In genomic region chr7:156650042-156650441, GRCh38 we compare ENCODE assay signal across 11 cellular contexts. TPM values are rescaled to one million over a fixed set of nuclear protein-coding genes. Genes with fewer than 3 reads are reported as not detected.
DNase-seq lines count a peak whose midpoint lies in the region; ATAC-seq, FAIRE-seq and TF ChIP-seq lines count a peak whose summit lies in the region.
"Had no signal": no experiment of that assay in that cellular context is flagged by ENCODE, and none has a peak within 500 bp of the region (broad histone marks: within the 10 kb centered on the region; RNA-seq: fewer than 3 reads in every experiment).

No MANE protein-coding gene starts in this region.

- BruUV-seq in HepG2 (replicated peaks; lab: Mats Ljungman, UMichigan) = no TSS peak

- H3K4me1 ChIP-seq in HepG2 (ENCODE audit: insufficient read depth, low read length) = peaks cover 10% of the 10 kb centered on the region; the same call in 1 of the 2 replicates
- H3K4me1 ChIP-seq in ovary (ENCODE audit: insufficient read depth) = no peaks in the 10 kb centered on the region

- DNase-seq in COR-L47 (lab: John Stamatoyannopoulos, UW) (peak; percentile 10), HEK293T (ENCODE audit: extremely low spot score) (peak; percentile 41), HepG2 (ENCODE audit: low spot score) (peak; percentile 57), ovary (no peak)
- DNase-seq in activated CD8-positive, alpha-beta T cell treated with anti-CD3 and anti-CD28 coated beads for 36 hours = peak; percentile 45
- no peak for DNase-seq in activated effector memory CD4-positive, alpha-beta T cell treated with Interleukin-2 at 50 U/mL for 16 hours
- DNase-seq: naive thymus-derived CD8-positive, alpha-beta T cell; stimulated activated naive CD4-positive, alpha-beta T cell treated with Interleukin-2 at 50 U/mL for 16 hours had no signal

- H3K79me2 ChIP-seq in HepG2 (ENCODE audit: insufficient read depth, low read length) = no peaks in the 10 kb centered on the region

- no peak overlapping the region for H3K27ac Mint-ChIP-seq in activated CD8-positive, alpha-beta T cell treated with anti-CD3 and anti-CD28 coated beads for 36 hours
- H3K27ac Mint-ChIP-seq: brain; naive thymus-derived CD8-positive, alpha-beta T cell had no signal

- H3K9me3 Mint-ChIP-seq in activated CD8-positive, alpha-beta T cell treated with anti-CD3 and anti-CD28 coated beads for 36 hours = no peaks in the 10 kb centered on the region
- H3K9me3 Mint-ChIP-seq: naive thymus-derived CD8-positive, alpha-beta T cell had no signal

- no peaks in the 10 kb centered on the region for H3K9me3 ChIP-seq in HepG2 (ENCODE audit: low read length)
- H3K9me3 ChIP-seq in ovary = no peaks in the 10 kb centered on the region

- peak; percentile 34 for FAIRE-seq in HepG2 (lab: Jason Lieb, UNC)

- no peak overlapping the region for H3K4me2 ChIP-seq in HepG2 (ENCODE audit: low read depth, low read length)

- H3K9ac ChIP-seq in HepG2 (ENCODE audit: insufficient read depth, low read depth, low read length) = no peak overlapping the region

- H3K36me3 ChIP-seq in HepG2 (replicated peaks in 1 of 2; ENCODE audit: control insufficient read depth in 1 of 2, insufficient read depth in 2 of 2, low read length in 2 of 2) (no peaks in the 10 kb centered on the region), ovary (no peaks in the 10 kb centered on the region)

- no peak overlapping the region for H3K4me3 ChIP-seq in HepG2 (replicated peaks in 1 of 3; ENCODE audit: insufficient read depth in 1 of 3, low read depth in 2 of 3, low read length in 3 of 3)
- H3K4me3 ChIP-seq in ovary = no peak overlapping the region

- TF ChIP-seq RAD21 in HepG2 (CRISPR knock-in tag; IDR thresholded peaks at IDR 0.05) = peak; percentile 82

- CTCF ChIA-PET in HEK293T (lab: Yijun Ruan, JAX) (interaction anchor here (0.6 kb wide), 2 partner anchors 20 to 114 kb away, joined by 3 to 4 read pairs; no protein-coding TSS in a partner anchor), HepG2 (lab: Yijun Ruan, JAX; ENCODE audit: low intra/inter-chr PET ratio, low total read pairs) (interaction anchor here (0.8 to 2.0 kb wide), 2 partner anchors 114 to 167 kb away, joined by 3 to 9 read pairs; no protein-coding TSS in a partner anchor)
- CTCF ChIA-PET in activated CD8-positive, alpha-beta T cell treated with anti-CD3 and anti-CD28 coated beads for 36 hours (lab: Charles Lee) = interaction anchor here (0.8 kb wide), 1 partner anchor 15 kb away, joined by 3 read pairs; no protein-coding TSS in a partner anchor

- H3K4me3 Mint-ChIP-seq in activated CD8-positive, alpha-beta T cell treated with anti-CD3 and anti-CD28 coated beads for 36 hours = no peak overlapping the region
- H3K4me3 Mint-ChIP-seq: brain; naive thymus-derived CD8-positive, alpha-beta T cell had no signal

- POLR2A ChIA-PET in HEK293T (lab: Yijun Ruan, JAX) = no interaction called here
- POLR2A ChIA-PET in activated CD8-positive, alpha-beta T cell treated with anti-CD3 and anti-CD28 coated beads for 36 hours (lab: Charles Lee) = interaction anchor here (1.1 kb wide), 1 partner anchor 16 kb away, joined by 3 read pairs; no protein-coding TSS in a partner anchor
- POLR2A ChIA-PET in HepG2 (lab: Yijun Ruan, JAX) = interaction anchor here (1.2 to 1.9 kb wide), 2 partner anchors 35 to 41 kb away, joined by 3 to 4 read pairs; no protein-coding TSS in a partner anchor

- no peak for TF ChIP-seq EP300 in HepG2 (IDR thresholded peaks at IDR 0.05; ENCODE audit: low read depth in 2 of 2, low read length in 2 of 2)
- TF ChIP-seq EP300 in HepG2 (CRISPR knock-in tag; IDR thresholded peaks at IDR 0.05; ENCODE audit: borderline replicate concordance) = no peak
- no peak for TF ChIP-seq EP300 in ovary (IDR thresholded peaks at IDR 0.05)

- H3K27ac ChIP-seq in HepG2 (ENCODE audit: extremely low read length, insufficient read depth, low read length) (no peak overlapping the region), ovary (no peak overlapping the region)

- H4K20me1 ChIP-seq in HepG2 (ENCODE audit: insufficient read depth, low read length) = no peaks in the 10 kb centered on the region

- intact Hi-C loops in activated CD8-positive, alpha-beta T cell treated with anti-CD3 and anti-CD28 coated beads for 36 hours (cut with micrococcal nuclease) = loop anchor here (10.0 kb wide), 1 partner anchor 175 kb away; no protein-coding TSS in a partner anchor
- intact Hi-C loops in HepG2 (cut with micrococcal nuclease; ENCODE audit: unreplicated experiment) = loop anchor here (1.0 to 2.0 kb wide), 2 partner anchors 114 to 167 kb away; no protein-coding TSS in a partner anchor
- intact Hi-C loops in ovary (cut with DNase I) = no loop called here

- H3K27me3 ChIP-seq in HepG2 (ENCODE audit: control insufficient read depth in 1 of 2, insufficient read depth in 2 of 2, low read length in 2 of 2) (no peaks in the 10 kb centered on the region), ovary (no peaks in the 10 kb centered on the region)

- in situ Hi-C loops in HepG2 (cut with HindIII; ENCODE audit: extremely low pct_ligation_motif_present, low pct_unique_long_range_greater_than_20kb) = loop anchor here (10.0 kb wide), 1 partner anchor 115 kb away; no protein-coding TSS in a partner anchor

- 33% methylated on average over 9 of the region's 9 CpGs for WGBS in HepG2 (ENCODE audit: low lambda C conversion rate)
- 55 to 65% (median 57%) methylated on average over 9 of the region's 9 CpGs for WGBS in ovary, 3 donors

- peak; percentile 35 for TF ChIP-seq CTCF in activated CD8-positive, alpha-beta T cell treated with anti-CD3 and anti-CD28 coated beads for 36 hours (IDR thresholded peaks at IDR 0.05)
- peak; percentile 90 for TF ChIP-seq CTCF in HepG2 (CRISPR knock-in tag; IDR thresholded peaks at IDR 0.05)
- TF ChIP-seq CTCF in ovary (IDR thresholded peaks at IDR 0.05) = no peak

- peak; percentile 58 for ATAC-seq in activated CD8-positive, alpha-beta T cell treated with anti-CD3 and anti-CD28 coated beads for 36 hours
- ATAC-seq in HepG2 (peak; percentile 99), GM18907 (IDR thresholded peaks at IDR 0.05; ENCODE audit: unreplicated experiment) (no peak), GM21619 (IDR thresholded peaks at IDR 0.05; ENCODE audit: unreplicated experiment) (no peak)
- ATAC-seq: naive thymus-derived CD8-positive, alpha-beta T cell had no signal

- no peak for TF ChIP-seq POLR2A in HepG2 (IDR thresholded peaks at IDR 0.05; ENCODE audit: insufficient read depth in 1 of 2, low read depth in 2 of 2, low read length in 2 of 2)
- TF ChIP-seq POLR2A in ovary (IDR thresholded peaks at IDR 0.05) = no peak

- no peaks in the 10 kb centered on the region for H3K4me1 Mint-ChIP-seq in activated CD8-positive, alpha-beta T cell treated with anti-CD3 and anti-CD28 coated beads for 36 hours (ENCODE audit: low read depth)

- H2AFZ ChIP-seq in HepG2 (ENCODE audit: low read length) = no peak overlapping the region

- H3K27me3 Mint-ChIP-seq in activated CD8-positive, alpha-beta T cell treated with anti-CD3 and anti-CD28 coated beads for 36 hours = peaks cover 50% of the 10 kb centered on the region

- no peaks in the 10 kb centered on the region for H3K36me3 Mint-ChIP-seq in activated CD8-positive, alpha-beta T cell treated with anti-CD3 and anti-CD28 coated beads for 36 hours (ENCODE audit: low read depth)
- H3K36me3 Mint-ChIP-seq: brain had no signal

TF ChIP-seq in HEK293T, 16 proteins besides CTCF, POLR2A, EP300 and RAD21 (continues in another document):
- TF ChIP-seq CTBP1 (IDR thresholded peaks at IDR 0.05; ENCODE audit: borderline replicate concordance) = no peak
- TF ChIP-seq ZNF384 (IDR thresholded peaks at IDR 0.05) = no peak

TF ChIP-seq in HepG2, 621 proteins besides CTCF, POLR2A, EP300 and RAD21 (continues in another document):
- TF ChIP-seq GABPB1 (CRISPR knock-in tag; IDR thresholded peaks at IDR 0.05) (peak; percentile 52), RARA (CRISPR knock-in tag; IDR thresholded peaks at IDR 0.05) (0 out of 2 replicates have a peak, but pooled peaks have one; percentile 18), SOX13 (IDR thresholded peaks at IDR 0.05) (no peak), SOX13 (CRISPR knock-in tag; conservative IDR thresholded peaks at IDR 0.05 in 1 of 2, IDR thresholded peaks at IDR 0.05 in 1 of 2) (peak in 1 of 2 experiments; percentile 32; a peak in 1 of 4 replicates), ZNF451 (CRISPR knock-in tag; IDR thresholded peaks at IDR 0.05) (no peak)

RNA-seq across cellular contexts. Expression of gene RNF32, which starts 9.5 kb away (rescaled TPM):
- under 1 TPM; 0.43 TPM for total RNA-seq in activated CD8-positive, alpha-beta T cell treated with anti-CD3 and anti-CD28 coated beads for 36 hours
- total RNA-seq in HepG2 (2016; rRNA removed; fragmentation: Illumina TruSeq; extraction: Trizol) (not detected in 2 replicates), ovary (1 to 10 TPM in 5 of 7 donors, under 1 TPM in 2; 0.72 to 2.0 (median 1.6) TPM)
- not detected in 2 replicates for total RNA-seq in HepG2 (2016; cell fraction: cytosol; rRNA removed; fragmentation: Illumina TruSeq; extraction: Trizol; ENCODE audit: low read depth)
- total RNA-seq in HepG2 (2016; cell fraction: insoluble cytoplasmic fraction; rRNA removed; fragmentation: Illumina TruSeq; extraction: Trizol) = not detected in 2 replicates
- total RNA-seq in HepG2 (2016; cell fraction: membrane; rRNA removed; fragmentation: Illumina TruSeq; extraction: Trizol) = not detected in 2 replicates
- total RNA-seq in HepG2 (2016; cell fraction: nucleus; rRNA removed; fragmentation: Illumina TruSeq; extraction: Trizol) = not detected in 2 replicates
- polyA plus RNA-seq in HepG2 (2011; rRNA removed) (not detected in 2 replicates), ovary (1 to 10 TPM in 1 of 2 donors, under 1 TPM in 1; 0.93 to 2.3 TPM)
- polyA plus RNA-seq in HepG2 (2011; cell fraction: cytosol; rRNA removed) = not detected in 2 replicates
- polyA plus RNA-seq in HepG2 (2011; cell fraction: nucleus; rRNA removed) = not detected in 2 replicates
- polyA plus RNA-seq in HepG2 (2012) = 1.0 and 1.6 TPM in 2 replicates
- not detected in 2 replicates for polyA plus RNA-seq in HepG2 (2016; cell fraction: cytosol; fragmentation: Illumina TruSeq; extraction: Trizol; ENCODE audit: low read depth)
- polyA plus RNA-seq in HepG2 (2016; cell fraction: insoluble cytoplasmic fraction; fragmentation: Illumina TruSeq; extraction: Trizol; ENCODE audit: low read depth) = not detected in 2 replicates
- polyA plus RNA-seq in HepG2 (2016; cell fraction: membrane; fragmentation: Illumina TruSeq; extraction: Trizol; ENCODE audit: low read depth) = not detected in 2 replicates
- not detected in 2 replicates for polyA plus RNA-seq in HepG2 (2016; cell fraction: nucleus; fragmentation: Illumina TruSeq; extraction: Trizol; ENCODE audit: insufficient read depth, low read depth)
- polyA minus RNA-seq in HepG2 (2011; rRNA and poly(A)+ RNA removed; ENCODE audit: low replicate concordance) = not detected in 2 replicates
- polyA minus RNA-seq in HepG2 (2011; cell fraction: cytosol; rRNA and poly(A)+ RNA removed) = not detected in 2 replicates
- polyA minus RNA-seq in HepG2 (2011; cell fraction: nucleus; rRNA and poly(A)+ RNA removed) = not detected in 2 replicates

Comparison
In these comparisons a context has a peak if more than half of its experiments do, and no peak if none do; other contexts are left out.
1. DNase-seq: peak in COR-L47 (single experiment), HEK293T (single experiment), activated CD8-positive, alpha-beta T cell treated with anti-CD3 and anti-CD28 coated beads for 36 hours (single experiment) and HepG2 (single experiment); none in activated effector memory CD4-positive, alpha-beta T cell treated with Interleukin-2 at 50 U/mL for 16 hours (single experiment) and ovary (0 of 5).
2. ATAC-seq: peak in activated CD8-positive, alpha-beta T cell treated with anti-CD3 and anti-CD28 coated beads for 36 hours (single experiment) and HepG2 (single experiment); none in GM18907 (single experiment) and GM21619 (single experiment).
3. CTCF ChIP-seq: peak in activated CD8-positive, alpha-beta T cell treated with anti-CD3 and anti-CD28 coated beads for 36 hours (single experiment) and HepG2 (single experiment); none in ovary (0 of 3).
4. intact Hi-C loops: an anchor here in activated CD8-positive, alpha-beta T cell treated with anti-CD3 and anti-CD28 coated beads for 36 hours (10.0 kb wide) and HepG2 (1.0 to 2.0 kb wide); none called in ovary.